In genomic region chr1:182587666-182588438, GRCh38 we compare ENCODE assay signal across 8 cellular contexts. TPM values are rescaled to one million over a fixed set of nuclear protein-coding genes. Genes with fewer than 3 reads are reported as not detected.
DNase-seq lines count a peak whose midpoint lies in the region; ATAC-seq and TF ChIP-seq lines count a peak whose summit lies in the region.

No MANE protein-coding gene starts in this region.

- no peaks in the 10 kb centered on the region for H3K27me3 ChIP-seq in right lobe of liver
- no peaks in the 10 kb centered on the region for H3K27me3 ChIP-seq in upper lobe of left lung

- H3K4me3 ChIP-seq in right lobe of liver (peak overlapping the region; percentile 69 to 79 (median 74)), upper lobe of left lung (peak overlapping the region; percentile 47 to 70 (median 64))

- peak overlapping the region; percentile 89 to 93 (median 89) for H3K27ac ChIP-seq in right lobe of liver
- peak overlapping the region; percentile 93 to 97 (median 96) for H3K27ac ChIP-seq in upper lobe of left lung

- peaks cover 7% of the 10 kb centered on the region for H3K27me3 Mint-ChIP-seq in activated naive CD4-positive, alpha-beta T cell treated with anti-CD3 and anti-CD28 coated beads, Interleukin-2, amount 10 ng/mL, durations not matched to agents 7 days and 5 days
- no peaks in the 10 kb centered on the region for H3K27me3 Mint-ChIP-seq in activated T-helper 17 cell treated with anti-CD3 and anti-CD28 coated beads, Interleukin-2, amount 50 U/mL, for 72 hours

- no peak for TF ChIP-seq POLR2A in right lobe of liver (IDR thresholded peaks at IDR 0.05)
- TF ChIP-seq POLR2A in upper lobe of left lung (IDR thresholded peaks at IDR 0.05): no peak

- TF ChIP-seq EP300 in upper lobe of left lung (IDR thresholded peaks at IDR 0.05): no peak

- peaks cover 36% of the 10 kb centered on the region for H3K4me1 Mint-ChIP-seq in activated naive CD4-positive, alpha-beta T cell treated with anti-CD3 and anti-CD28 coated beads, Interleukin-2, amount 10 ng/mL, durations not matched to agents 7 days and 5 days
- peaks cover 26% of the 10 kb centered on the region for H3K4me1 Mint-ChIP-seq in activated T-helper 17 cell treated with anti-CD3 and anti-CD28 coated beads, Interleukin-2, amount 50 U/mL, for 72 hours

- H3K36me3 ChIP-seq in right lobe of liver (no peaks in the 10 kb centered on the region), upper lobe of left lung (peaks cover 0 to 12% (median 3%) of the 10 kb centered on the region in 4 donors)

- peaks cover 11% of the 10 kb centered on the region for H3K36me3 Mint-ChIP-seq in activated naive CD4-positive, alpha-beta T cell treated with anti-CD3 and anti-CD28 coated beads, Interleukin-2, amount 10 ng/mL, durations not matched to agents 7 days and 5 days
- peaks cover 18% of the 10 kb centered on the region for H3K36me3 Mint-ChIP-seq in activated T-helper 17 cell treated with anti-CD3 and anti-CD28 coated beads, Interleukin-2, amount 50 U/mL, for 72 hours (ENCODE audit: low read depth)

- H3K4me1 ChIP-seq in right lobe of liver: peaks cover 0 to 5% (median 0%) of the 10 kb centered on the region in 4 donors
- peaks cover 18 to 30% (median 24%) of the 10 kb centered on the region in 4 donors for H3K4me1 ChIP-seq in upper lobe of left lung

- peaks cover 1% of the 10 kb centered on the region for H3K9me3 Mint-ChIP-seq in activated naive CD4-positive, alpha-beta T cell treated with anti-CD3 and anti-CD28 coated beads, Interleukin-2, amount 10 ng/mL, durations not matched to agents 7 days and 5 days
- H3K9me3 Mint-ChIP-seq in activated T-helper 17 cell treated with anti-CD3 and anti-CD28 coated beads, Interleukin-2, amount 50 U/mL, for 72 hours: no peaks in the 10 kb centered on the region

- H3K4me3 Mint-ChIP-seq in activated naive CD4-positive, alpha-beta T cell treated with anti-CD3 and anti-CD28 coated beads, Interleukin-2, amount 10 ng/mL, durations not matched to agents 7 days and 5 days: peak overlapping the region; percentile 98
- H3K4me3 Mint-ChIP-seq in activated T-helper 17 cell treated with anti-CD3 and anti-CD28 coated beads, Interleukin-2, amount 50 U/mL, for 72 hours: peak overlapping the region; percentile 92

- H3K27ac Mint-ChIP-seq in activated naive CD4-positive, alpha-beta T cell treated with anti-CD3 and anti-CD28 coated beads, Interleukin-2, amount 10 ng/mL, durations not matched to agents 7 days and 5 days: peak overlapping the region; percentile 99
- peak overlapping the region; percentile 96 for H3K27ac Mint-ChIP-seq in activated T-helper 17 cell treated with anti-CD3 and anti-CD28 coated beads, Interleukin-2, amount 50 U/mL, for 72 hours

- CTCF ChIA-PET in activated naive CD4-positive, alpha-beta T cell treated with anti-CD3 and anti-CD28 coated beads, Interleukin-2, amount 10 ng/mL, durations not matched to agents 7 days and 5 days (lab: Charles Lee): interaction anchor here (1.4 to 22.4 kb wide), 6 partner anchors 8 to 507 kb away, joined by 3 to 717 read pairs (median 8); partner anchors contain the start of gene NPL

- 39% methylated on average over 3 of the region's 3 CpGs for WGBS in right lobe of liver (ENCODE audit: insufficient coverage, low coverage, low lambda C conversion rate, missing lambda C conversion rate)
- WGBS in upper lobe of left lung, 2 donors: 59 to 63% methylated on average over 3 of the region's 3 CpGs

- no peak for ATAC-seq in activated T-helper 17 cell treated with anti-CD3 and anti-CD28 coated beads, Interleukin-2, amount 50 U/mL, for 72 hours (replicated peaks)
- ATAC-seq in right lobe of liver (peak in 1 of 4 donors; percentile 18), upper lobe of left lung (ENCODE audit: low FRiP score in 2 of 2) (no peak), HG02571 (IDR thresholded peaks at IDR 0.05; ENCODE audit: unreplicated experiment) (no peak)

- intact Hi-C loops in right lobe of liver (cut with DNase I): no loop called here

- H3K9me3 ChIP-seq in right lobe of liver (no peaks in the 10 kb centered on the region), upper lobe of left lung (no peaks in the 10 kb centered on the region)

- TF ChIP-seq CTCF in right lobe of liver (IDR thresholded peaks at IDR 0.05): no peak
- TF ChIP-seq CTCF in upper lobe of left lung (IDR thresholded peaks at IDR 0.05): no peak

- DNase-seq in activated naive CD4-positive, alpha-beta T cell treated with anti-CD3 and anti-CD28 coated beads, Interleukin-2, amount 10 ng/mL, durations not matched to agents 7 days and 5 days: no peak
- DNase-seq in activated naive CD4-positive, alpha-beta T cell treated with Interleukin-2 at 50 U/mL for 16 hours: no peak
- no peak for DNase-seq in right lobe of liver
- no peak for DNase-seq in upper lobe of left lung
- DNase-seq in mesenteric fat pad (ENCODE audit: low spot score): no peak
- DNase-seq in SIG-M5 treated with dmso at 0.1 percent for 504 hours (lab: John Stamatoyannopoulos, UW; ENCODE audit: unreplicated experiment): no peak

RNA-seq across cellular contexts. Expression of gene RNASEL, which starts 1.2 kb away (rescaled TPM):
- 1 to 10 TPM; 2.7 to 8.4 TPM for total RNA-seq in activated T-helper 17 cell treated with anti-CD3 and anti-CD28 coated beads, Interleukin-2, amount 50 U/mL, for 72 hours
- total RNA-seq in right lobe of liver (1 to 10 TPM; 1.8 to 3.3 (median 2.1) TPM), upper lobe of left lung (10 to 100 TPM in 4 of 6 donors, 1 to 10 TPM in 2; 8.5 to 16.8 (median 12.0) TPM), mesenteric fat pad (7.3 TPM)

RNA-seq across cellular contexts. Expression of gene RGS16, which starts 16.3 kb away (rescaled TPM):
- 10 to 100 TPM in 1 of 2 donors, 1 to 10 TPM in 1; 9.7 to 32.1 TPM for total RNA-seq in activated T-helper 17 cell treated with anti-CD3 and anti-CD28 coated beads, Interleukin-2, amount 50 U/mL, for 72 hours
- total RNA-seq in right lobe of liver (1 to 10 TPM in 3 of 6 experiments, under 1 TPM in 3; 0.15 to 3.4 (median 0.99) TPM), upper lobe of left lung (10 to 100 TPM in 4 of 6 donors, 1 to 10 TPM in 2; 3.1 to 27.2 (median 16.2) TPM), mesenteric fat pad (25.0 TPM)
